ENCODE assay signal across 16 cellular contexts in genomic region chr7:78516450-78516849, GRCh38.
A peak's percentile ranks its signal among the peaks of the same experiment; 100 is the strongest.
DNase-seq lines count a peak whose midpoint lies in the region; ATAC-seq, FAIRE-seq and TF ChIP-seq lines count a peak whose summit lies in the region.
"Had no signal": no experiment of that assay in that cellular context is flagged by ENCODE, and none has a peak within 500 bp of the region (broad histone marks: within the 10 kb centered on the region; RNA-seq: fewer than 3 reads in every experiment).

No MANE protein-coding gene starts in this region.

- H3K79me2 ChIP-seq in H9 (ENCODE audit: insufficient read depth, low read length) (no peaks in the 10 kb centered on the region), PC-3 (ENCODE audit: low read length) (no peaks in the 10 kb centered on the region), H1 (ENCODE audit: control insufficient read depth in 1 of 2, insufficient read depth in 2 of 2, low read length in 2 of 2) (no peaks in the 10 kb centered on the region)

- H3K4me1 ChIP-seq in H9 (ENCODE audit: insufficient read depth, low read length) (peaks cover 2% of the 10 kb centered on the region; the same call in 1 of the 2 replicates), PC-3 (ENCODE audit: insufficient read depth, low read length) (no peaks in the 10 kb centered on the region), H1 (replicated peaks in 1 of 4; ENCODE audit: control insufficient read depth in 3 of 4, insufficient read depth in 4 of 4, low read length in 3 of 4) (peaks cover 0 to 4% (median 1%) of the 10 kb centered on the region in 4 experiments; a peak in 4 of 7 replicates)
- H3K4me1 ChIP-seq: BE2C, Caco-2 had no signal

- no peak overlapping the region for H2BK15ac ChIP-seq in H9 (ENCODE audit: low read depth, low read length)
- H2BK15ac ChIP-seq in H1 (ENCODE audit: low read length): no peak overlapping the region

- H2AFZ ChIP-seq in H9 (ENCODE audit: low read length) (no peak overlapping the region), PC-3 (ENCODE audit: low read length) (no peak overlapping the region), H1 (ENCODE audit: low read length) (no peak overlapping the region)

- H3K4me3 Mint-ChIP-seq in H9: no peak overlapping the region
- no peak overlapping the region for H3K4me3 Mint-ChIP-seq in natural killer cell
- H3K4me3 Mint-ChIP-seq in nephron progenitor cell: no peak overlapping the region
- H3K4me3 Mint-ChIP-seq: CD8-positive, alpha-beta T cell had no signal

- POLR2A ChIA-PET in PC-3 (lab: Charles Lee; ENCODE audit: unreplicated experiment): no interaction called here
- POLR2A ChIA-PET in H1 (lab: Charles Lee; ENCODE audit: partially characterized antibody): no interaction called here

- DNase-seq in H9 (no peak), PC-3 (peak; percentile 14), H1 (ENCODE audit: low read depth in 1 of 2, low spot score in 2 of 2) (no peak), kidney tubule cell (ENCODE audit: low spot score) (peak; percentile 24), natural killer cell (no peak), nephron progenitor cell (no peak)
- DNase-seq: BE2C; Caco-2; CD8-positive, alpha-beta T cell; H7 had no signal

- no peak for TF ChIP-seq POLR2A in H1 (IDR thresholded peaks at IDR 0.05; ENCODE audit: control extremely low read depth in 1 of 2, low read depth in 2 of 2, low read length in 2 of 2)
- TF ChIP-seq POLR2A in GM18505 (IDR thresholded peaks at IDR 0.05; ENCODE audit: borderline replicate concordance, extremely low read depth, insufficient read depth, insufficient read length): no peak

- H4K20me1 ChIP-seq in H9 (ENCODE audit: control insufficient read depth, insufficient read depth, insufficient read length): no peaks in the 10 kb centered on the region
- no peaks in the 10 kb centered on the region for H4K20me1 ChIP-seq in PC-3 (ENCODE audit: low read length)
- H4K20me1 ChIP-seq in H1 (replicated peaks in 1 of 2; ENCODE audit: control insufficient read depth in 1 of 2, insufficient read depth in 2 of 2, low read length in 2 of 2): no peaks in the 10 kb centered on the region

- H2BK5ac ChIP-seq in H9 (ENCODE audit: insufficient read length, low read length) (no peak overlapping the region), H1 (ENCODE audit: low read depth, low read length) (0 out of 2 replicates have a peak overlapping the region, but pooled peaks have one; percentile 7)

- H3K56ac ChIP-seq in H9 (ENCODE audit: insufficient read length, low read depth, low read length) (no peak overlapping the region), H1 (replicated peaks; ENCODE audit: insufficient read length, low read depth, low read length) (no peak overlapping the region)

- ATAC-seq in PC-3 (no peak), natural killer cell (no peak), HG03139 (IDR thresholded peaks at IDR 0.05; ENCODE audit: unreplicated experiment) (no peak), GM18505 (IDR thresholded peaks at IDR 0.05; ENCODE audit: unreplicated experiment) (no peak)
- ATAC-seq: CD8-positive, alpha-beta T cell had no signal

- H3F3A ChIP-seq in PC-3 (ENCODE audit: low read length, unreplicated experiment): no peaks in the 10 kb centered on the region

- H3T11ph ChIP-seq in H9 (ENCODE audit: low read length): no peak overlapping the region

- intact Hi-C loops in PC-3 (cut with micrococcal nuclease): no loop called here
- intact Hi-C loops in natural killer cell (cut with micrococcal nuclease): no loop called here

- no peak overlapping the region for H4K8ac ChIP-seq in H9 (replicated peaks; ENCODE audit: insufficient read length, low read depth, low read length)
- no peak overlapping the region for H4K8ac ChIP-seq in H1 (ENCODE audit: extremely low read depth, insufficient read depth, low read length)

- CTCF ChIA-PET in PC-3 (lab: Charles Lee): no interaction called here
- CTCF ChIA-PET in H1 (lab: Charles Lee; ENCODE audit: partially characterized antibody): no interaction called here

- no peak for TF ChIP-seq CTCF in H9 (conservative IDR thresholded peaks at IDR 0.05)
- no peak for TF ChIP-seq CTCF in PC-3 (conservative IDR thresholded peaks at IDR 0.05; ENCODE audit: low read depth, low read length)
- TF ChIP-seq CTCF in H1 (IDR thresholded peaks at IDR 0.05; ENCODE audit: control extremely low read depth in 1 of 3, insufficient read depth in 1 of 3, low read depth in 1 of 3, low read length in 3 of 3): no peak
- no peak for TF ChIP-seq CTCF in natural killer cell (IDR thresholded peaks at IDR 0.05)
- no peak for TF ChIP-seq CTCF in nephron progenitor cell (IDR thresholded peaks at IDR 0.05)

- TF ChIP-seq EP300 in H1 (IDR thresholded peaks at IDR 0.05; ENCODE audit: borderline replicate concordance in 1 of 2, low read depth in 2 of 2, low read length in 2 of 2): no peak

- no peak for FAIRE-seq in H1 (lab: Jason Lieb, UNC)
- FAIRE-seq: A204.1, GM18507 had no signal

- peaks cover 0 to 6% (median 0%) of the 10 kb centered on the region in 3 experiments; a peak in 2 of 7 replicates for H3K36me3 Mint-ChIP-seq in H9 (ENCODE audit: insufficient read depth in 1 of 3, low read depth in 3 of 3)
- H3K36me3 Mint-ChIP-seq in natural killer cell: no peaks in the 10 kb centered on the region
- H3K36me3 Mint-ChIP-seq in nephron progenitor cell (ENCODE audit: low read depth): no peaks in the 10 kb centered on the region
- H3K36me3 Mint-ChIP-seq: CD8-positive, alpha-beta T cell had no signal

- no peak overlapping the region for H3K23ac ChIP-seq in H9 (ENCODE audit: insufficient read length, low read depth, low read length)
- H3K23ac ChIP-seq in H1 (ENCODE audit: insufficient read length): no peak overlapping the region

- peak overlapping the region in 2 of 3 experiments; percentile 6 to 41; a peak in 3 of 7 replicates for H3K27ac Mint-ChIP-seq in H9
- H3K27ac Mint-ChIP-seq in natural killer cell: no peak overlapping the region
- no peak overlapping the region for H3K27ac Mint-ChIP-seq in nephron progenitor cell
- H3K27ac Mint-ChIP-seq: CD8-positive, alpha-beta T cell had no signal

- H4K91ac ChIP-seq in H9 (ENCODE audit: insufficient read length, low read depth, low read length) (no peak overlapping the region), H1 (replicated peaks; ENCODE audit: insufficient read length, low read length) (no peak overlapping the region)

- H3K23me2 ChIP-seq in H9 (ENCODE audit: insufficient read length, low read depth, low read length, poor library complexity, severe bottlenecking): no peaks in the 10 kb centered on the region
- no peaks in the 10 kb centered on the region for H3K23me2 ChIP-seq in H1 (ENCODE audit: low read depth, low read length)

- no peak overlapping the region for H3K4ac ChIP-seq in H9 (ENCODE audit: low read depth, low read length)
- no peak overlapping the region for H3K4ac ChIP-seq in H1 (replicated peaks; ENCODE audit: insufficient read length, low read depth, low read length)

- H2BK20ac ChIP-seq in H9 (ENCODE audit: low read depth, low read length, poor library complexity, severe bottlenecking) (no peak overlapping the region), H1 (ENCODE audit: low read length) (no peak overlapping the region)

- H2BK120ac ChIP-seq in H9 (ENCODE audit: low read depth, low read length, poor library complexity, severe bottlenecking) (no peak overlapping the region), H1 (replicated peaks; ENCODE audit: low read depth, low read length) (no peak overlapping the region)

- H3K36me3 ChIP-seq in PC-3 (ENCODE audit: low read depth, low read length) (no peaks in the 10 kb centered on the region), H1 (ENCODE audit: control insufficient read depth in 2 of 4, insufficient read depth in 4 of 4, low read length in 3 of 4) (peaks cover 0 to 2% (median 0%) of the 10 kb centered on the region in 4 experiments; a peak in 1 of 8 replicates)
- H3K36me3 ChIP-seq: BE2C had no signal

- H2AK5ac ChIP-seq in H9 (ENCODE audit: insufficient read length, low read length): no peak overlapping the region
- no peak overlapping the region for H2AK5ac ChIP-seq in H1 (ENCODE audit: low read depth, low read length)

- H2BK12ac ChIP-seq in H9 (ENCODE audit: insufficient read length, low read depth, low read length) (no peak overlapping the region), H1 (ENCODE audit: low read depth, low read length) (no peak overlapping the region)

- H3K4me3 ChIP-seq in PC-3 (ENCODE audit: low read length): no peak overlapping the region
- no peak overlapping the region for H3K4me3 ChIP-seq in H1 (ENCODE audit: extremely low read depth in 1 of 4, insufficient read depth in 2 of 4, low read depth in 3 of 4, low read length in 4 of 4)

- H3K9ac ChIP-seq in H9 (ENCODE audit: extremely low read depth, insufficient read length, low read length) (no peak overlapping the region), PC-3 (ENCODE audit: low read length) (no peak overlapping the region), H1 (replicated peaks in 1 of 4; ENCODE audit: extremely low read depth in 1 of 4, low read depth in 3 of 4, low read length in 3 of 4) (no peak overlapping the region)

- no peaks in the 10 kb centered on the region for H3K27me3 Mint-ChIP-seq in H9 (ENCODE audit: low read depth)
- H3K27me3 Mint-ChIP-seq in natural killer cell (ENCODE audit: low read depth in 2 of 2): no peaks in the 10 kb centered on the region
- H3K27me3 Mint-ChIP-seq in nephron progenitor cell (ENCODE audit: low read depth, poor library complexity): no peaks in the 10 kb centered on the region

- no CpG with 5 or more reads among the region's 2 CpGs for WGBS in H9 (ENCODE audit: extremely low coverage, insufficient read length, low lambda C conversion rate)
- 74% methylated on average over 2 of the region's 2 CpGs; no CpG with 5 or more reads in 1 of the 2 experiments for WGBS in H1 (ENCODE audit: extremely low coverage in 1 of 2, insufficient coverage in 1 of 2, insufficient read length in 1 of 2, insufficient replicate concordance in 2 of 2, low coverage in 1 of 2, low lambda C conversion rate in 2 of 2, missing lambda C conversion rate in 1 of 2), 2 experiments

- H3K9me3 Mint-ChIP-seq in H9 (no peaks in the 10 kb centered on the region), natural killer cell (peaks cover 0 to 2% of the 10 kb centered on the region in 2 donors), nephron progenitor cell (no peaks in the 10 kb centered on the region)
- H3K9me3 Mint-ChIP-seq: CD8-positive, alpha-beta T cell had no signal

- no peaks in the 10 kb centered on the region for H3K79me1 ChIP-seq in H9 (ENCODE audit: insufficient read depth, low read depth, low read length, poor library complexity, severe bottlenecking)
- H3K79me1 ChIP-seq in H1 (ENCODE audit: low read depth, low read length): no peaks in the 10 kb centered on the region

- H3K18ac ChIP-seq in H9 (ENCODE audit: insufficient read length, low read depth, low read length) (no peak overlapping the region), H1 (ENCODE audit: extremely low read depth, low read length) (no peak overlapping the region)

- H4K5ac ChIP-seq in H9 (ENCODE audit: insufficient read length, low read depth, low read length) (no peak overlapping the region), H1 (ENCODE audit: insufficient read length, low read depth, low read length) (no peak overlapping the region)

- H3K9me3 ChIP-seq in H9 (ENCODE audit: control insufficient read depth, low read depth, low read length) (no peaks in the 10 kb centered on the region), PC-3 (ENCODE audit: low read length) (no peaks in the 10 kb centered on the region), H1 (ENCODE audit: insufficient read depth in 2 of 2, low read depth in 1 of 2, low read length in 1 of 2) (no peaks in the 10 kb centered on the region)
- H3K9me3 ChIP-seq: BE2C, Caco-2 had no signal

- H3K27ac ChIP-seq in H9 (ENCODE audit: insufficient read length, low read depth, low read length) (no peak overlapping the region), PC-3 (ENCODE audit: low read length) (no peak overlapping the region), H1 (ENCODE audit: low read depth, low read length) (no peak overlapping the region)
- H3K27ac ChIP-seq: C4-2B, HL-60 had no signal

- no peaks in the 10 kb centered on the region for H3K9me2 ChIP-seq in PC-3 (replicated peaks; ENCODE audit: low read length)

- H3K4me2 ChIP-seq in H9 (ENCODE audit: insufficient read depth, insufficient read length, low read length) (no peak overlapping the region), PC-3 (ENCODE audit: low read length) (no peak overlapping the region), H1 (ENCODE audit: insufficient read depth in 1 of 2, low read depth in 2 of 2, low read length in 2 of 2) (no peak overlapping the region)

- no peaks in the 10 kb centered on the region for H3K27me3 ChIP-seq in H9 (ENCODE audit: insufficient read depth, low read length)
- H3K27me3 ChIP-seq in PC-3 (ENCODE audit: low read length): peaks cover 14% of the 10 kb centered on the region; the same call in 1 of the 2 replicates
- no peaks in the 10 kb centered on the region for H3K27me3 ChIP-seq in H1 (replicated peaks in 1 of 4; ENCODE audit: control insufficient read depth in 3 of 4, extremely low read depth in 1 of 4, insufficient read depth in 3 of 4, low read length in 3 of 4)
- H3K27me3 ChIP-seq: BE2C had no signal

- no peak for TF ChIP-seq RAD21 in H1 (IDR thresholded peaks at IDR 0.05 in 1 of 2, conservative IDR thresholded peaks at IDR 0.05 in 1 of 2; ENCODE audit: low read depth in 2 of 2, low read length in 2 of 2)

- no peak overlapping the region for H3K14ac ChIP-seq in H9 (ENCODE audit: insufficient read depth, low read length)
- H3K14ac ChIP-seq in H1 (ENCODE audit: insufficient read length): no peak overlapping the region

- peaks cover 20 to 23% of the 10 kb centered on the region in 2 experiments for H3K4me1 Mint-ChIP-seq in H9
- H3K4me1 Mint-ChIP-seq in natural killer cell: no peaks in the 10 kb centered on the region
- peaks cover 7% of the 10 kb centered on the region for H3K4me1 Mint-ChIP-seq in nephron progenitor cell

- no TSS peak for BruUV-seq in PC-3 (replicated peaks; lab: Mats Ljungman, UMichigan)

Comparison
In these comparisons a context has a peak if more than half of its experiments do, and no peak if none do; other contexts are left out.
1. DNase-seq: peak in PC-3 (single experiment) and kidney tubule cell (single experiment); none in H9 (single experiment), H1 (0 of 2), natural killer cell (single experiment) and nephron progenitor cell (single experiment).
2. H3K27ac Mint-ChIP-seq: peak in H9 (2 of 3); none in natural killer cell (0 of 2) and nephron progenitor cell (single experiment).